In the genomic region with DNA sequence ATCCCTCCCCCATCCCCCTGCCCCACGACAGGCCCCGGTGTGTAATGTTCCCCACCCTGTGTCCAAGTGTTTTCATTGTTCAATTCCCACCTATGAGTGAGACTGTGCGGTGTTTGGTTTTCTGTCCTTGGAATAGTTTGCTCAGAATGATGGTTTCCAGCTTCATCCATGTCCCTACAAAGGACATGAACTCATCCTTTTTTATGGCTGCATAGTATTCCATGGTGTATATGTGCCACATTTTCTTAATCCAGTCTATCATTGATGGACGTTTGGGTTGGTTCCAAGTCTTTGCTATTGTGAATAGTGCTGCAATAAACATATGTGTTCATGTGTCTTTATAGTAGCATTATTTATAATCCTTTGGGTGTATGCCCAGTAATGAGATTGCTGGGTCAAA, we compare ENCODE assay signal across 4 cellular contexts. TPM values are rescaled to one million over a fixed set of nuclear protein-coding genes. Genes with fewer than 3 reads are reported as not detected.
"Had no signal": no experiment of that assay in that cellular context is flagged by ENCODE, and none has a peak within 500 bp of the region (broad histone marks: within the 10 kb centered on the region; RNA-seq: fewer than 3 reads in every experiment).

No MANE protein-coding gene starts in this region.

RNA-seq across cellular contexts. Expression of gene DNASE1L3, which starts 32.1 kb away (rescaled TPM):
- total RNA-seq: PC-9, RPMI7951, SJCRH30, SJSA1 had no signal
